8 cellular contexts compared by ENCODE assay signal in the genomic region with DNA sequence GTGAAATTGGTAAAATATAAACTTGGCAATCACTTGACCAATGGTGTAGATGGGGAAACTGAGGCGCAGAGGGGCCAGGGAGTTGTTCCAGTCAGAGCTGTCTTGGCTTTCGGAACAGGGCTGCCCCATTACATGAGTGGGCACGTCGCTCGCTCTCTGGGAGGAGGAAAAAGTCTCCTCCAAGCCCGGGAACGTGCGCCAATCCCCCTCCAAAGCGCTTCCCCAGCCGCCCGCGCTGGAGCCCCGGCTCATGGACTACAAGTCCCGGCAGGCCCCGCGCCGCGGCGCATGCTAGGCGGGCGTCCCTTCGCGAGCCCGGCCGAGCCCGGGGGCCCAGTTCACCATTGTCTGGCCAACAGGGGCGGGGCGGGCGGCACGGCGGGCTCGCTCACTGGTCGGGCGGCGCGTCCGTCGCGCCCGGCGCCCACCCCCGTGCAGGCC. TPM values are rescaled to one million over a fixed set of nuclear protein-coding genes. Genes with fewer than 3 reads are reported as not detected.
DNase-seq lines count a peak whose midpoint lies in the region; ATAC-seq, FAIRE-seq and TF ChIP-seq lines count a peak whose summit lies in the region.

No MANE protein-coding gene starts in this region.

- CTCF ChIA-PET in HepG2 (lab: Yijun Ruan, JAX; ENCODE audit: low intra/inter-chr PET ratio, low total read pairs) = no interaction called here

- H3K4me1 ChIP-seq in HepG2 (ENCODE audit: insufficient read depth, low read length) = peaks cover 54% of the 10 kb centered on the region

- WGBS in HepG2 (ENCODE audit: low lambda C conversion rate) = 12% methylated on average over 5 of the region's 42 CpGs

- TF ChIP-seq CTCF in HepG2 (CRISPR knock-in tag; IDR thresholded peaks at IDR 0.05) = no peak

- peak; percentile 96 for DNase-seq in Ammon's horn (ENCODE audit: low spot score)
- peak; percentile 98 for DNase-seq in NCI-H748 (lab: John Stamatoyannopoulos, UW; ENCODE audit: unreplicated experiment)
- peak; percentile 88 to 93 for DNase-seq in activated CD4-positive, alpha-beta T cell treated with anti-CD3 and anti-CD28 coated beads, Interleukin-2, amount 50 U/mL, for 24 hours (ENCODE audit: low read depth in 1 of 2, low spot score in 1 of 2)
- peak; percentile 91 for DNase-seq in dedifferentiated amniotic fluid mesenchymal stem cell (ENCODE audit: extremely low spot score)
- DNase-seq in HepG2 (ENCODE audit: low spot score) = peak; percentile 87
- peak; percentile 91 for DNase-seq in stimulated activated CD4-positive, alpha-beta T cell treated with anti-CD3 and anti-CD28 coated beads, Interleukin-2, amount 100 ng/mL, for 4 hours (ENCODE audit: low read depth)

- BruUV-seq in HepG2 (replicated peaks; lab: Mats Ljungman, UMichigan) = no TSS peak

- intact Hi-C loops in HepG2 (cut with micrococcal nuclease; ENCODE audit: unreplicated experiment) = no loop called here

- peak overlapping the region; percentile 70 to 93 (median 86) for H3K4me3 ChIP-seq in HepG2 (replicated peaks in 1 of 3; ENCODE audit: insufficient read depth in 1 of 3, low read depth in 2 of 3, low read length in 3 of 3)

- TF ChIP-seq POLR2A in HepG2 (IDR thresholded peaks at IDR 0.05; ENCODE audit: insufficient read depth in 1 of 2, low read depth in 2 of 2, low read length in 2 of 2) = peak in 1 of 2 experiments; percentile 14; a peak in 1 of 4 replicates

- H3K27ac ChIP-seq in HepG2 (ENCODE audit: extremely low read length, insufficient read depth, low read length) = peak overlapping the region; percentile 60

- FAIRE-seq in HepG2 (lab: Jason Lieb, UNC) = no peak

- ATAC-seq in GM19372 (IDR thresholded peaks at IDR 0.05; ENCODE audit: low read depth, unreplicated experiment) (peak; percentile 97), HG03521 (IDR thresholded peaks at IDR 0.05; ENCODE audit: unreplicated experiment) (peak; percentile 93), HepG2 (peak; percentile 89)

- in situ Hi-C loops in HepG2 (cut with HindIII; ENCODE audit: extremely low pct_ligation_motif_present, low pct_unique_long_range_greater_than_20kb) = no loop called here

- no peak for TF ChIP-seq EP300 in HepG2 (IDR thresholded peaks at IDR 0.05; ENCODE audit: low read depth in 2 of 2, low read length in 2 of 2)
- TF ChIP-seq EP300 in HepG2 (CRISPR knock-in tag; IDR thresholded peaks at IDR 0.05; ENCODE audit: borderline replicate concordance) = no peak

- POLR2A ChIA-PET in HepG2 (lab: Yijun Ruan, JAX) = interaction anchor here (0.6 to 3.2 kb wide), 7 partner anchors 9 to 90 kb away, joined by 3 to 29 read pairs (median 4); a partner anchor contains a TSS

- peak overlapping the region; percentile 52 for H2AFZ ChIP-seq in HepG2 (ENCODE audit: low read length)

- peaks cover 21% of the 10 kb centered on the region for H3K79me2 ChIP-seq in HepG2 (ENCODE audit: insufficient read depth, low read length)

- no peaks in the 10 kb centered on the region; a peak in 1 of 5 replicates for H3K27me3 ChIP-seq in HepG2 (ENCODE audit: control insufficient read depth in 1 of 2, insufficient read depth in 2 of 2, low read length in 2 of 2)

- H3K4me2 ChIP-seq in HepG2 (ENCODE audit: low read depth, low read length) = peak overlapping the region; percentile 100

- no peak for TF ChIP-seq RAD21 in HepG2 (CRISPR knock-in tag; IDR thresholded peaks at IDR 0.05)

- no peaks in the 10 kb centered on the region for H3K36me3 ChIP-seq in HepG2 (replicated peaks in 1 of 2; ENCODE audit: control insufficient read depth in 1 of 2, insufficient read depth in 2 of 2, low read length in 2 of 2)

- H3K9me3 ChIP-seq in HepG2 (ENCODE audit: low read length) = no peaks in the 10 kb centered on the region

- peak overlapping the region; percentile 59 for H3K9ac ChIP-seq in HepG2 (ENCODE audit: insufficient read depth, low read depth, low read length)

- H4K20me1 ChIP-seq in HepG2 (ENCODE audit: insufficient read depth, low read length) = peaks cover 4% of the 10 kb centered on the region; the same call in 1 of the 2 replicates

RNA-seq across cellular contexts. Expression of a gene that starts 0.3 kb away (rescaled TPM):
- 15.3 and 19.7 TPM in 2 replicates for total RNA-seq in HepG2 (2016; rRNA removed; fragmentation: Illumina TruSeq; extraction: Trizol)
- 2.3 and 2.6 TPM in 2 replicates for total RNA-seq in HepG2 (2016; cell fraction: cytosol; rRNA removed; fragmentation: Illumina TruSeq; extraction: Trizol; ENCODE audit: low read depth)
- total RNA-seq in HepG2 (2016; cell fraction: insoluble cytoplasmic fraction; rRNA removed; fragmentation: Illumina TruSeq; extraction: Trizol) = 15.3 and 17.1 TPM in 2 replicates
- 8.6 and 9.8 TPM in 2 replicates for total RNA-seq in HepG2 (2016; cell fraction: membrane; rRNA removed; fragmentation: Illumina TruSeq; extraction: Trizol)
- total RNA-seq in HepG2 (2016; cell fraction: nucleus; rRNA removed; fragmentation: Illumina TruSeq; extraction: Trizol) = 8.6 and 10.2 TPM in 2 replicates
- 15.0 and 18.8 TPM in 2 replicates for polyA plus RNA-seq in HepG2 (2011; rRNA removed)
- 10.4 and 17.8 TPM in 2 replicates for polyA plus RNA-seq in HepG2 (2011; cell fraction: cytosol; rRNA removed)
- 32.9 and 37.7 TPM in 2 replicates for polyA plus RNA-seq in HepG2 (2011; cell fraction: nucleus; rRNA removed)
- polyA plus RNA-seq in HepG2 (2012) = 7.1 and 9.0 TPM in 2 replicates
- 1.6 and 1.8 TPM in 2 replicates for polyA plus RNA-seq in HepG2 (2016; cell fraction: cytosol; fragmentation: Illumina TruSeq; extraction: Trizol; ENCODE audit: low read depth)
- 13.7 and 17.7 TPM in 2 replicates for polyA plus RNA-seq in HepG2 (2016; cell fraction: insoluble cytoplasmic fraction; fragmentation: Illumina TruSeq; extraction: Trizol; ENCODE audit: low read depth)
- polyA plus RNA-seq in HepG2 (2016; cell fraction: membrane; fragmentation: Illumina TruSeq; extraction: Trizol; ENCODE audit: low read depth) = 5.4 and 6.6 TPM in 2 replicates
- 15.0 and 16.9 TPM in 2 replicates for polyA plus RNA-seq in HepG2 (2016; cell fraction: nucleus; fragmentation: Illumina TruSeq; extraction: Trizol; ENCODE audit: insufficient read depth, low read depth)
- 19.0 and 51.1 TPM in 2 replicates for polyA minus RNA-seq in HepG2 (2011; rRNA and poly(A)+ RNA removed; ENCODE audit: low replicate concordance)
- 11.7 and 14.3 TPM in 2 replicates for polyA minus RNA-seq in HepG2 (2011; cell fraction: cytosol; rRNA and poly(A)+ RNA removed)
- polyA minus RNA-seq in HepG2 (2011; cell fraction: nucleus; rRNA and poly(A)+ RNA removed) = 8.6 and 10.4 TPM in 2 replicates

RNA-seq across cellular contexts. Expression of a gene that starts 33.4 kb away (rescaled TPM):
- total RNA-seq in HepG2 (2016; rRNA removed; fragmentation: Illumina TruSeq; extraction: Trizol) = 130 and 135 TPM in 2 replicates
- 20.5 and 23.1 TPM in 2 replicates for total RNA-seq in HepG2 (2016; cell fraction: cytosol; rRNA removed; fragmentation: Illumina TruSeq; extraction: Trizol; ENCODE audit: low read depth)
- 123 and 124 TPM in 2 replicates for total RNA-seq in HepG2 (2016; cell fraction: insoluble cytoplasmic fraction; rRNA removed; fragmentation: Illumina TruSeq; extraction: Trizol)
- 56.6 and 58.5 TPM in 2 replicates for total RNA-seq in HepG2 (2016; cell fraction: membrane; rRNA removed; fragmentation: Illumina TruSeq; extraction: Trizol)
- total RNA-seq in HepG2 (2016; cell fraction: nucleus; rRNA removed; fragmentation: Illumina TruSeq; extraction: Trizol) = 79.3 and 83.0 TPM in 2 replicates
- 303 and 324 TPM in 2 replicates for polyA plus RNA-seq in HepG2 (2011; rRNA removed)
- 189 and 265 TPM in 2 replicates for polyA plus RNA-seq in HepG2 (2011; cell fraction: cytosol; rRNA removed)
- 685 and 845 TPM in 2 replicates for polyA plus RNA-seq in HepG2 (2011; cell fraction: nucleus; rRNA removed)
- polyA plus RNA-seq in HepG2 (2012) = 108 and 130 TPM in 2 replicates
- 15.6 and 17.4 TPM in 2 replicates for polyA plus RNA-seq in HepG2 (2016; cell fraction: cytosol; fragmentation: Illumina TruSeq; extraction: Trizol; ENCODE audit: low read depth)
- polyA plus RNA-seq in HepG2 (2016; cell fraction: insoluble cytoplasmic fraction; fragmentation: Illumina TruSeq; extraction: Trizol; ENCODE audit: low read depth) = 140 and 172 TPM in 2 replicates
- polyA plus RNA-seq in HepG2 (2016; cell fraction: membrane; fragmentation: Illumina TruSeq; extraction: Trizol; ENCODE audit: low read depth) = 37.0 and 39.8 TPM in 2 replicates
- polyA plus RNA-seq in HepG2 (2016; cell fraction: nucleus; fragmentation: Illumina TruSeq; extraction: Trizol; ENCODE audit: insufficient read depth, low read depth) = 198 and 202 TPM in 2 replicates
- 413 and 442 TPM in 2 replicates for polyA minus RNA-seq in HepG2 (2011; rRNA and poly(A)+ RNA removed; ENCODE audit: low replicate concordance)
- 159 and 175 TPM in 2 replicates for polyA minus RNA-seq in HepG2 (2011; cell fraction: cytosol; rRNA and poly(A)+ RNA removed)
- polyA minus RNA-seq in HepG2 (2011; cell fraction: nucleus; rRNA and poly(A)+ RNA removed) = 95.7 and 108 TPM in 2 replicates

RNA-seq across cellular contexts. Expression of a gene that starts 35.3 kb away (rescaled TPM):
- total RNA-seq in HepG2 (2016; rRNA removed; fragmentation: Illumina TruSeq; extraction: Trizol) = 8.0 and 8.2 TPM in 2 replicates
- total RNA-seq in HepG2 (2016; cell fraction: cytosol; rRNA removed; fragmentation: Illumina TruSeq; extraction: Trizol; ENCODE audit: low read depth) = 1.4 and 1.9 TPM in 2 replicates
- total RNA-seq in HepG2 (2016; cell fraction: insoluble cytoplasmic fraction; rRNA removed; fragmentation: Illumina TruSeq; extraction: Trizol) = 6.8 and 9.6 TPM in 2 replicates
- total RNA-seq in HepG2 (2016; cell fraction: membrane; rRNA removed; fragmentation: Illumina TruSeq; extraction: Trizol) = 2.5 and 2.9 TPM in 2 replicates
- total RNA-seq in HepG2 (2016; cell fraction: nucleus; rRNA removed; fragmentation: Illumina TruSeq; extraction: Trizol) = 11.8 and 12.5 TPM in 2 replicates
- polyA plus RNA-seq in HepG2 (2011; rRNA removed) = 6.0 and 9.5 TPM in 2 replicates
- polyA plus RNA-seq in HepG2 (2011; cell fraction: cytosol; rRNA removed) = 10.8 and 16.3 TPM in 2 replicates
- 40.2 and 48.1 TPM in 2 replicates for polyA plus RNA-seq in HepG2 (2011; cell fraction: nucleus; rRNA removed)
- polyA plus RNA-seq in HepG2 (2012) = 4.3 and 5.9 TPM in 2 replicates
- polyA plus RNA-seq in HepG2 (2016; cell fraction: cytosol; fragmentation: Illumina TruSeq; extraction: Trizol; ENCODE audit: low read depth) = 0.40 and 0.46 TPM in 2 replicates
- 3.5 and 3.7 TPM in 2 replicates for polyA plus RNA-seq in HepG2 (2016; cell fraction: insoluble cytoplasmic fraction; fragmentation: Illumina TruSeq; extraction: Trizol; ENCODE audit: low read depth)
- 1.1 and 1.2 TPM in 2 replicates for polyA plus RNA-seq in HepG2 (2016; cell fraction: membrane; fragmentation: Illumina TruSeq; extraction: Trizol; ENCODE audit: low read depth)
- polyA plus RNA-seq in HepG2 (2016; cell fraction: nucleus; fragmentation: Illumina TruSeq; extraction: Trizol; ENCODE audit: insufficient read depth, low read depth) = 8.4 and 11.9 TPM in 2 replicates
- 12.7 and 29.1 TPM in 2 replicates for polyA minus RNA-seq in HepG2 (2011; rRNA and poly(A)+ RNA removed; ENCODE audit: low replicate concordance)
- 7.4 and 9.1 TPM in 2 replicates for polyA minus RNA-seq in HepG2 (2011; cell fraction: cytosol; rRNA and poly(A)+ RNA removed)
- 18.0 and 20.5 TPM in 2 replicates for polyA minus RNA-seq in HepG2 (2011; cell fraction: nucleus; rRNA and poly(A)+ RNA removed)

RNA-seq across cellular contexts. Expression of a gene that starts 41.5 kb away (rescaled TPM):
- 68.9 and 77.9 TPM in 2 replicates for total RNA-seq in HepG2 (2016; rRNA removed; fragmentation: Illumina TruSeq; extraction: Trizol)
- 33.0 and 40.4 TPM in 2 replicates for total RNA-seq in HepG2 (2016; cell fraction: cytosol; rRNA removed; fragmentation: Illumina TruSeq; extraction: Trizol; ENCODE audit: low read depth)
- total RNA-seq in HepG2 (2016; cell fraction: insoluble cytoplasmic fraction; rRNA removed; fragmentation: Illumina TruSeq; extraction: Trizol) = 67.3 and 68.1 TPM in 2 replicates
- total RNA-seq in HepG2 (2016; cell fraction: membrane; rRNA removed; fragmentation: Illumina TruSeq; extraction: Trizol) = 116 and 133 TPM in 2 replicates
- 33.2 and 35.5 TPM in 2 replicates for total RNA-seq in HepG2 (2016; cell fraction: nucleus; rRNA removed; fragmentation: Illumina TruSeq; extraction: Trizol)
- polyA plus RNA-seq in HepG2 (2011; rRNA removed) = 76.9 and 81.4 TPM in 2 replicates
- polyA plus RNA-seq in HepG2 (2011; cell fraction: cytosol; rRNA removed) = 86.0 TPM in 2 replicates
- 33.7 and 38.7 TPM in 2 replicates for polyA plus RNA-seq in HepG2 (2011; cell fraction: nucleus; rRNA removed)
- polyA plus RNA-seq in HepG2 (2012) = 40.0 and 40.1 TPM in 2 replicates
- polyA plus RNA-seq in HepG2 (2016; cell fraction: cytosol; fragmentation: Illumina TruSeq; extraction: Trizol; ENCODE audit: low read depth) = 28.2 and 39.0 TPM in 2 replicates
- polyA plus RNA-seq in HepG2 (2016; cell fraction: insoluble cytoplasmic fraction; fragmentation: Illumina TruSeq; extraction: Trizol; ENCODE audit: low read depth) = 72.9 and 78.4 TPM in 2 replicates
- 87.0 and 103 TPM in 2 replicates for polyA plus RNA-seq in HepG2 (2016; cell fraction: membrane; fragmentation: Illumina TruSeq; extraction: Trizol; ENCODE audit: low read depth)
- 49.9 and 55.5 TPM in 2 replicates for polyA plus RNA-seq in HepG2 (2016; cell fraction: nucleus; fragmentation: Illumina TruSeq; extraction: Trizol; ENCODE audit: insufficient read depth, low read depth)
- 171 and 230 TPM in 2 replicates for polyA minus RNA-seq in HepG2 (2011; rRNA and poly(A)+ RNA removed; ENCODE audit: low replicate concordance)
- 93.0 and 100 TPM in 2 replicates for polyA minus RNA-seq in HepG2 (2011; cell fraction: cytosol; rRNA and poly(A)+ RNA removed)
- polyA minus RNA-seq in HepG2 (2011; cell fraction: nucleus; rRNA and poly(A)+ RNA removed) = 24.7 and 35.2 TPM in 2 replicates

Comparison
In these comparisons a context has a peak if more than half of its experiments do, and no peak if none do; other contexts are left out.
1. Peak in every context shown above with its lines: DNase-seq, ATAC-seq, H3K4me3 ChIP-seq and H3K27ac ChIP-seq.